1 cellular context compared by ENCODE assay signal in genomic region chr4:83851261-83852084, GRCh38.
TF ChIP-seq lines count a peak whose summit lies in the region.

No MANE protein-coding gene starts in this region.

TF ChIP-seq in HepG2, 621 proteins besides CTCF, POLR2A, EP300 and RAD21 (continued from another document and continues in another):
- TF ChIP-seq ZNF354B (CRISPR knock-in tag; IDR thresholded peaks at IDR 0.05) (no peak), ZC3H4 (CRISPR knock-in tag; IDR thresholded peaks at IDR 0.05; ENCODE audit: borderline replicate concordance) (no peak), ZNF761 (CRISPR knock-in tag; conservative IDR thresholded peaks at IDR 0.05) (no peak), HNRNPUL1 (IDR thresholded peaks at IDR 0.05; ENCODE audit: low read depth, low read length) (no peak), ZFYVE20 (CRISPR knock-in tag; IDR thresholded peaks at IDR 0.05; ENCODE audit: borderline replicate concordance, low read depth) (no peak), TEAD2 (CRISPR knock-in tag; IDR thresholded peaks at IDR 0.05) (no peak), DNMT3B (CRISPR knock-in tag; conservative IDR thresholded peaks at IDR 0.05) (no peak), MTF1 (CRISPR knock-in tag; IDR thresholded peaks at IDR 0.05) (no peak), THAP8 (CRISPR knock-in tag; IDR thresholded peaks at IDR 0.05; ENCODE audit: borderline replicate concordance) (no peak), MXD4 (CRISPR knock-in tag; IDR thresholded peaks at IDR 0.05) (no peak), NR0B2 (CRISPR knock-in tag; IDR thresholded peaks at IDR 0.05) (no peak), ZNF660 (CRISPR knock-in tag; IDR thresholded peaks at IDR 0.05; ENCODE audit: borderline replicate concordance, low read depth) (no peak), TCF12 (IDR thresholded peaks at IDR 0.05) (no peak), TCF12 (CRISPR knock-in tag; IDR thresholded peaks at IDR 0.05) (no peak), TARDBP (CRISPR knock-in tag; IDR thresholded peaks at IDR 0.05) (no peak), ZNF619 (CRISPR knock-in tag; IDR thresholded peaks at IDR 0.05) (no peak), CREM (IDR thresholded peaks at IDR 0.05) (peak; percentile 55), CREM (CRISPR knock-in tag; IDR thresholded peaks at IDR 0.05) (no peak), FOXK2 (IDR thresholded peaks at IDR 0.05) (no peak), LBX2 (CRISPR knock-in tag; IDR thresholded peaks at IDR 0.05; ENCODE audit: borderline replicate concordance) (no peak), BRCA1 (CRISPR knock-in tag; IDR thresholded peaks at IDR 0.05) (no peak), SMARCC2 (IDR thresholded peaks at IDR 0.05) (no peak), ZNF770 (CRISPR knock-in tag; IDR thresholded peaks at IDR 0.05) (no peak), ZFP41 (CRISPR knock-in tag; IDR thresholded peaks at IDR 0.05; ENCODE audit: borderline replicate concordance) (no peak), TBX2 (CRISPR knock-in tag; IDR thresholded peaks at IDR 0.05; ENCODE audit: borderline replicate concordance) (no peak), ISX (CRISPR knock-in tag; conservative IDR thresholded peaks at IDR 0.05) (no peak), JUND (CRISPR knock-in tag; IDR thresholded peaks at IDR 0.05) (0 out of 2 replicates have a peak, but pooled peaks have one; percentile 45), ZFP36L2 (CRISPR knock-in tag; IDR thresholded peaks at IDR 0.05) (no peak), THYN1 (CRISPR knock-in tag; IDR thresholded peaks at IDR 0.05; ENCODE audit: borderline replicate concordance, low read depth) (no peak), FOXJ3 (CRISPR knock-in tag; IDR thresholded peaks at IDR 0.05; ENCODE audit: borderline replicate concordance) (0 out of 2 replicates have a peak, but pooled peaks have one; percentile 43), ZNF780A (CRISPR knock-in tag; IDR thresholded peaks at IDR 0.05) (no peak), JDP2 (CRISPR knock-in tag; IDR thresholded peaks at IDR 0.05; ENCODE audit: borderline replicate concordance) (no peak), MLLT10 (CRISPR knock-in tag; IDR thresholded peaks at IDR 0.05) (no peak), ZNF614 (CRISPR knock-in tag; IDR thresholded peaks at IDR 0.05; ENCODE audit: borderline replicate concordance) (no peak), PHB2 (IDR thresholded peaks at IDR 0.05; ENCODE audit: partially characterized antibody) (no peak), SOX5 (CRISPR knock-in tag; IDR thresholded peaks at IDR 0.05; ENCODE audit: borderline replicate concordance) (no peak), KAT8 (CRISPR knock-in tag; IDR thresholded peaks at IDR 0.05) (no peak), ATF6 (CRISPR knock-in tag; conservative IDR thresholded peaks at IDR 0.05) (no peak), FOXK1 (CRISPR knock-in tag; IDR thresholded peaks at IDR 0.05; ENCODE audit: borderline replicate concordance, low read depth) (no peak), ZNF878 (CRISPR knock-in tag; IDR thresholded peaks at IDR 0.05) (no peak), ZNF33A (CRISPR knock-in tag; IDR thresholded peaks at IDR 0.05; ENCODE audit: borderline replicate concordance) (no peak), TBP (CRISPR knock-in tag; IDR thresholded peaks at IDR 0.05) (no peak), NFKBIZ (CRISPR knock-in tag; IDR thresholded peaks at IDR 0.05) (peak; percentile 99), SIN3B (IDR thresholded peaks at IDR 0.05; ENCODE audit: low read length) (no peak), ZBTB7A (CRISPR knock-in tag; IDR thresholded peaks at IDR 0.05) (no peak), KMT2B (CRISPR knock-in tag; IDR thresholded peaks at IDR 0.05) (no peak), KDM2A (CRISPR knock-in tag; IDR thresholded peaks at IDR 0.05; ENCODE audit: borderline replicate concordance, low read depth) (no peak), U2AF2 (IDR thresholded peaks at IDR 0.05; ENCODE audit: low read depth, low read length) (no peak), HNF4A (CRISPR knock-in tag; IDR thresholded peaks at IDR 0.05) (peak; percentile 84), GFI1 (CRISPR knock-in tag; IDR thresholded peaks at IDR 0.05; ENCODE audit: borderline replicate concordance) (peak; percentile 69), FIP1L1 (IDR thresholded peaks at IDR 0.05; ENCODE audit: borderline replicate concordance, insufficient read depth, low read depth, low read length) (no peak), ZNF382 (CRISPR knock-in tag; IDR thresholded peaks at IDR 0.05; ENCODE audit: borderline replicate concordance) (no peak), ZKSCAN1 (IDR thresholded peaks at IDR 0.05; ENCODE audit: low read length) (no peak), ZFP1 (CRISPR knock-in tag; IDR thresholded peaks at IDR 0.05) (no peak), ZBTB8A (CRISPR knock-in tag; IDR thresholded peaks at IDR 0.05; ENCODE audit: borderline replicate concordance, low read depth) (no peak), RARA (CRISPR knock-in tag; IDR thresholded peaks at IDR 0.05) (peak; percentile 28; the same call in 1 of the 2 replicates), TCF7L2 (IDR thresholded peaks at IDR 0.05; ENCODE audit: low read depth, low read length) (peak; percentile 76), PAX8 (CRISPR knock-in tag; IDR thresholded peaks at IDR 0.05; ENCODE audit: borderline replicate concordance) (no peak), ZNF580 (CRISPR knock-in tag; IDR thresholded peaks at IDR 0.05; ENCODE audit: borderline replicate concordance, low read depth) (no peak), ISL2 (CRISPR knock-in tag; IDR thresholded peaks at IDR 0.05) (peak; percentile 45; the same call in 1 of the 2 replicates), RNF2 (conservative IDR thresholded peaks at IDR 0.05; ENCODE audit: low read depth) (no peak), ELF4 (CRISPR knock-in tag; IDR thresholded peaks at IDR 0.05; ENCODE audit: borderline replicate concordance) (no peak), ZNF800 (CRISPR knock-in tag; IDR thresholded peaks at IDR 0.05) (0 out of 2 replicates have a peak, but pooled peaks have one; percentile 48), ZSCAN9 (CRISPR knock-in tag; IDR thresholded peaks at IDR 0.05; ENCODE audit: borderline replicate concordance) (no peak), KDM3A (CRISPR knock-in tag; IDR thresholded peaks at IDR 0.05; ENCODE audit: low read depth) (no peak), MED13 (CRISPR knock-in tag; IDR thresholded peaks at IDR 0.05) (no peak), ARID4A (CRISPR knock-in tag; IDR thresholded peaks at IDR 0.05; ENCODE audit: borderline replicate concordance) (no peak), HNRNPLL (IDR thresholded peaks at IDR 0.05; ENCODE audit: low read depth, low read length, poor library complexity, severe bottlenecking) (no peak), ZBTB42 (CRISPR knock-in tag; IDR thresholded peaks at IDR 0.05) (no peak), ASH2L (IDR thresholded peaks at IDR 0.05; ENCODE audit: insufficient read length, low read depth, low read length) (peak; percentile 62)
